ENCODE assay signal across 16 cellular contexts in the genomic region with DNA sequence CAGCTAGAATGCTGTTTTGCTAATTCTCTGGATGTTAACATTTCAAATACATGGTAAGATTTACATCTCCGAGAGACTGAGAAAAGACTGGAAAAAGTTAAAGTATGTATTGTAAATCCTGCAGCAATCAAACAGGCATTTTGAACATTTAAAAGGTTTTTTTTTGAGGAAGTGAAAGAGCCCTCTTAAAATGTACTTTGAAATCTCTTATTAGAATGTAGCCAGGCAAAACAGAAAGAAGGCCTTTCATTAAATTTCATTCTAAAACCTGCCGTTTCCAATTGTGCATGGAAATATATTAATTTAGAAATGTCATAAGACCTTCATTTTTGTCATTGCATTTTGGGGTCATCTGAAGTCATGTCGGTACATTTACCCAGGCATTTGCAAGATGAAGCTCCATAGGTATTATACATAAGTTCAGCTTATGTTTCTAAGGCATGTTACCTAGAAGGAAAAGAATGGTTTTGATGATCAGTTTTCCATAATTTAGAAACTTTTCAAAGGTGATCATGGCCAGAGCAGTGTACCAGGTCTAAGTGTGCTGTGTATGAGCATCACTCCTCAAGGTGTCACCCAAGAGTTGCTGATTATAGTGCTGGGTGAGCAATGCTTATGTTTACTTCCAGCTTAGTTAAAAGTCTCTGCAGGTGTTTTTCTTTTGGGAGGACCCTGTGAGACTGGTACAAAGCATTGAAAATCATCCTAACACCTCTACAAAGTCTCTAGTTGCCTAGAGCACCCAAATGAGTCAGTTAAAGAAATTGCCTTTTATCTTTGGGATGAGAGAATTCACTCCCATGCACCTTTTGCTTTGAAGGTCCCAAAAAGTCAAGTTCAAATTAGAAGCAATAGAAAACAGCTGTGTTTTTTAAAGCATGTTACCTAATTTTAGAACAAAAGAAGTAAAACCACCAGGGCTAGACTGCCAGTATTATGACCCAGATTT. TPM values are rescaled to one million over a fixed set of nuclear protein-coding genes. Genes with fewer than 3 reads are reported as not detected.
DNase-seq lines count a peak whose midpoint lies in the region; ATAC-seq and TF ChIP-seq lines count a peak whose summit lies in the region.
"Had no signal": no experiment of that assay in that cellular context is flagged by ENCODE, and none has a peak within 500 bp of the region (broad histone marks: within the 10 kb centered on the region; RNA-seq: fewer than 3 reads in every experiment).

No MANE protein-coding gene starts in this region.

- DNase-seq in stimulated activated naive CD8-positive, alpha-beta T cell treated with anti-CD3 and anti-CD28 coated beads, Interleukin-15, amount 100 ng/mL, for 72 hours = no peak
- no peak for DNase-seq in stimulated activated naive CD8-positive, alpha-beta T cell treated with anti-CD3 and anti-CD28 coated beads, Interleukin-15, Interleukin-2, amounts not matched to agents 100 U/mL and 50 U/mL, for 24 hours
- no peak for DNase-seq in HFFc6
- no peak for DNase-seq in NCI-H345 treated with DMSO at 0.1 percent for 48 hours (lab: John Stamatoyannopoulos, UW; ENCODE audit: unreplicated experiment)
- no peak for DNase-seq in suprapubic skin (ENCODE audit: low spot score in 2 of 2)
- DNase-seq: activated CD4-positive, alpha-beta T cell treated with anti-CD3 and anti-CD28 coated beads, Interleukin-2, amount 10 ng/mL, durations not matched to agents 24 days and 14 days; activated effector memory CD4-positive, alpha-beta T cell treated with Interleukin-2 at 50 U/mL for 16 hours; body of pancreas; erythroblast; mammary epithelial cell; NCI-H510A; nucleus accumbens had no signal

- TF ChIP-seq CTCF in HFFc6 (IDR thresholded peaks at IDR 0.05) (no peak), suprapubic skin (IDR thresholded peaks at IDR 0.05) (no peak)

- H3K9me3 ChIP-seq in suprapubic skin = no peaks in the 10 kb centered on the region
- H3K9me3 ChIP-seq: body of pancreas had no signal

- TF ChIP-seq POLR2A in suprapubic skin (IDR thresholded peaks at IDR 0.05) = no peak

- no peak overlapping the region for H3K4me3 Mint-ChIP-seq in stimulated activated naive CD8-positive, alpha-beta T cell treated with anti-CD3 and anti-CD28 coated beads, Interleukin-15, amount 100 ng/mL, for 72 hours
- no peak overlapping the region for H3K4me3 Mint-ChIP-seq in HFFc6
- H3K4me3 Mint-ChIP-seq: activated CD4-positive, alpha-beta T cell treated with anti-CD3 and anti-CD28 coated beads, Interleukin-2, amount 10 ng/mL, durations not matched to agents 24 days and 14 days had no signal

- H3K27me3 Mint-ChIP-seq in stimulated activated naive CD8-positive, alpha-beta T cell treated with anti-CD3 and anti-CD28 coated beads, Interleukin-15, amount 100 ng/mL, for 72 hours = no peaks in the 10 kb centered on the region
- no peaks in the 10 kb centered on the region for H3K27me3 Mint-ChIP-seq in HFFc6 (ENCODE audit: insufficient read depth)
- H3K27me3 Mint-ChIP-seq: activated CD4-positive, alpha-beta T cell treated with anti-CD3 and anti-CD28 coated beads, Interleukin-2, amount 10 ng/mL, durations not matched to agents 24 days and 14 days had no signal

- H3K36me3 Mint-ChIP-seq in HFFc6 (ENCODE audit: low read depth) = peaks cover 77% of the 10 kb centered on the region

- peaks cover 5% of the 10 kb centered on the region for H3K4me1 Mint-ChIP-seq in stimulated activated naive CD8-positive, alpha-beta T cell treated with anti-CD3 and anti-CD28 coated beads, Interleukin-15, amount 100 ng/mL, for 72 hours
- peaks cover 3% of the 10 kb centered on the region for H3K4me1 Mint-ChIP-seq in HFFc6 (ENCODE audit: low read depth)
- H3K4me1 Mint-ChIP-seq: activated CD4-positive, alpha-beta T cell treated with anti-CD3 and anti-CD28 coated beads, Interleukin-2, amount 10 ng/mL, durations not matched to agents 24 days and 14 days had no signal

- no peak overlapping the region for H3K27ac Mint-ChIP-seq in stimulated activated naive CD8-positive, alpha-beta T cell treated with anti-CD3 and anti-CD28 coated beads, Interleukin-15, amount 100 ng/mL, for 72 hours
- H3K27ac Mint-ChIP-seq in HFFc6 = no peak overlapping the region
- H3K27ac Mint-ChIP-seq: activated CD4-positive, alpha-beta T cell treated with anti-CD3 and anti-CD28 coated beads, Interleukin-2, amount 10 ng/mL, durations not matched to agents 24 days and 14 days had no signal

- WGBS in suprapubic skin = 90% methylated on average over 3 of the region's 3 CpGs

- no peaks in the 10 kb centered on the region for H3K27me3 ChIP-seq in suprapubic skin
- H3K27me3 ChIP-seq: body of pancreas had no signal

- peaks cover 4% of the 10 kb centered on the region for H3K36me3 ChIP-seq in suprapubic skin

- H3K9me3 Mint-ChIP-seq in stimulated activated naive CD8-positive, alpha-beta T cell treated with anti-CD3 and anti-CD28 coated beads, Interleukin-15, amount 100 ng/mL, for 72 hours = peaks cover 10 to 32% of the 10 kb centered on the region in 2 donors
- H3K9me3 Mint-ChIP-seq in HFFc6 = peaks cover 41% of the 10 kb centered on the region

- no peak overlapping the region for H3K27ac ChIP-seq in suprapubic skin
- H3K27ac ChIP-seq: body of pancreas had no signal

- TF ChIP-seq EP300 in suprapubic skin (IDR thresholded peaks at IDR 0.05) = no peak

- H3K4me3 ChIP-seq in suprapubic skin = no peak overlapping the region
- H3K4me3 ChIP-seq: body of pancreas had no signal

- H3K4me1 ChIP-seq in suprapubic skin = peaks cover under 1% of the 10 kb centered on the region

- ATAC-seq in stimulated activated naive CD8-positive, alpha-beta T cell treated with anti-CD3 and anti-CD28 coated beads, Interleukin-15, amount 100 ng/mL, for 72 hours = peak; percentile 48
- no peak for ATAC-seq in stimulated activated naive CD8-positive, alpha-beta T cell treated with anti-CD3 and anti-CD28 coated beads, Interleukin-15, Interleukin-2, amounts not matched to agents 100 U/mL and 50 U/mL, for 24 hours
- ATAC-seq in HG03354 (IDR thresholded peaks at IDR 0.05; ENCODE audit: poor library complexity, severe bottlenecking, unreplicated experiment) = peak; percentile 59
- ATAC-seq in SK-N-SH treated with all-trans-retinoic acid at 6 μM for 48 hours = peak; percentile 41; the same call in 1 of the 3 replicates
- ATAC-seq in HG03039 (IDR thresholded peaks at IDR 0.05; ENCODE audit: unreplicated experiment) = no peak
- ATAC-seq: body of pancreas, HCT116 had no signal

TF ChIP-seq in SK-N-SH treated with all-trans-retinoic acid at 6 μM for 48 hours, 23 proteins besides CTCF, POLR2A, EP300 and RAD21 (continues in another document):
- TF ChIP-seq, protein P1, sequence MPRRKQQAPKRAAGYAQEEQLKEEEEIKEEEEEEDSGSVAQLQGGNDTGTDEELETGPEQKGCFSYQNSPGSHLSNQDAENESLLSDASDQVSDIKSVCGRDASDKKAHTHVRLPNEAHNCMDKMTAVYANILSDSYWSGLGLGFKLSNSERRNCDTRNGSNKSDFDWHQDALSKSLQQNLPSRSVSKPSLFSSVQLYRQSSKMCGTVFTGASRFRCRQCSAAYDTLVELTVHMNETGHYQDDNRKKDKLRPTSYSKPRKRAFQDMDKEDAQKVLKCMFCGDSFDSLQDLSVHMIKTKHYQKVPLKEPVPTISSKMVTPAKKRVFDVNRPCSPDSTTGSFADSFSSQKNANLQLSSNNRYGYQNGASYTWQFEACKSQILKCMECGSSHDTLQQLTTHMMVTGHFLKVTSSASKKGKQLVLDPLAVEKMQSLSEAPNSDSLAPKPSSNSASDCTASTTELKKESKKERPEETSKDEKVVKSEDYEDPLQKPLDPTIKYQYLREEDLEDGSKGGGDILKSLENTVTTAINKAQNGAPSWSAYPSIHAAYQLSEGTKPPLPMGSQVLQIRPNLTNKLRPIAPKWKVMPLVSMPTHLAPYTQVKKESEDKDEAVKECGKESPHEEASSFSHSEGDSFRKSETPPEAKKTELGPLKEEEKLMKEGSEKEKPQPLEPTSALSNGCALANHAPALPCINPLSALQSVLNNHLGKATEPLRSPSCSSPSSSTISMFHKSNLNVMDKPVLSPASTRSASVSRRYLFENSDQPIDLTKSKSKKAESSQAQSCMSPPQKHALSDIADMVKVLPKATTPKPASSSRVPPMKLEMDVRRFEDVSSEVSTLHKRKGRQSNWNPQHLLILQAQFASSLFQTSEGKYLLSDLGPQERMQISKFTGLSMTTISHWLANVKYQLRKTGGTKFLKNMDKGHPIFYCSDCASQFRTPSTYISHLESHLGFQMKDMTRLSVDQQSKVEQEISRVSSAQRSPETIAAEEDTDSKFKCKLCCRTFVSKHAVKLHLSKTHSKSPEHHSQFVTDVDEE (CRISPR knock-in tag; IDR thresholded peaks at IDR 0.05) = no peak
- no peak for TF ChIP-seq GLIS3 (CRISPR knock-in tag; IDR thresholded peaks at IDR 0.05)
- TF ChIP-seq ZNF70 (CRISPR knock-in tag; IDR thresholded peaks at IDR 0.05) = no peak
- no peak for TF ChIP-seq BACH2 (CRISPR knock-in tag; IDR thresholded peaks at IDR 0.05; ENCODE audit: borderline replicate concordance)
- TF ChIP-seq RARB (CRISPR knock-in tag; IDR thresholded peaks at IDR 0.05) = no peak
- no peak for TF ChIP-seq PPARA (CRISPR knock-in tag; IDR thresholded peaks at IDR 0.05; ENCODE audit: borderline replicate concordance)
- no peak for TF ChIP-seq SNAI2 (CRISPR knock-in tag; IDR thresholded peaks at IDR 0.05)
- no peak for TF ChIP-seq ZFP30 (CRISPR knock-in tag; IDR thresholded peaks at IDR 0.05)
- TF ChIP-seq TOX (CRISPR knock-in tag; IDR thresholded peaks at IDR 0.05; ENCODE audit: borderline replicate concordance) = no peak
- TF ChIP-seq, protein P2, sequence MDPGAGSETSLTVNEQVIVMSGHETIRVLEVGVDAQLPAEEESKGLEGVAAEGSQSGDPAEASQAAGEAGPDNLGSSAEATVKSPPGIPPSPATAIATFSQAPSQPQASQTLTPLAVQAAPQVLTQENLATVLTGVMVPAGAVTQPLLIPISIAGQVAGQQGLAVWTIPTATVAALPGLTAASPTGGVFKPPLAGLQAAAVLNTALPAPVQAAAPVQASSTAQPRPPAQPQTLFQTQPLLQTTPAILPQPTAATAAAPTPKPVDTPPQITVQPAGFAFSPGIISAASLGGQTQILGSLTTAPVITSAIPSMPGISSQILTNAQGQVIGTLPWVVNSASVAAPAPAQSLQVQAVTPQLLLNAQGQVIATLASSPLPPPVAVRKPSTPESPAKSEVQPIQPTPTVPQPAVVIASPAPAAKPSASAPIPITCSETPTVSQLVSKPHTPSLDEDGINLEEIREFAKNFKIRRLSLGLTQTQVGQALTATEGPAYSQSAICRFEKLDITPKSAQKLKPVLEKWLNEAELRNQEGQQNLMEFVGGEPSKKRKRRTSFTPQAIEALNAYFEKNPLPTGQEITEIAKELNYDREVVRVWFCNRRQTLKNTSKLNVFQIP (CRISPR knock-in tag; IDR thresholded peaks at IDR 0.05; ENCODE audit: borderline replicate concordance, low read depth) = no peak
- TF ChIP-seq TCF4 (CRISPR knock-in tag; IDR thresholded peaks at IDR 0.05; ENCODE audit: borderline replicate concordance) = no peak
- TF ChIP-seq ZNF565 (CRISPR knock-in tag; conservative IDR thresholded peaks at IDR 0.05; ENCODE audit: low read depth) = no peak
- no peak for TF ChIP-seq ISL1 (CRISPR knock-in tag; IDR thresholded peaks at IDR 0.05)
- no peak for TF ChIP-seq ZNF8 (CRISPR knock-in tag; IDR thresholded peaks at IDR 0.05)

RNA-seq across cellular contexts. Expression of a gene that starts 7.1 kb away (rescaled TPM):
- total RNA-seq in HFFc6 (2021; fragmentation: NEBNext Ultra II Directional; extraction: Animal tissue kit (Norgen Biotek cat#: 25700)) = 1 to 10 TPM; 4.6 to 7.9 (median 5.9) TPM
- 10 to 100 TPM in 1 of 4 donors, 1 to 10 TPM in 3; 6.0 to 28.6 (median 8.0) TPM for total RNA-seq in suprapubic skin

Comparison
In these comparisons a context has a peak if more than half of its experiments do, and no peak if none do; other contexts are left out.
1. ATAC-seq: peak in stimulated activated naive CD8-positive, alpha-beta T cell treated with anti-CD3 and anti-CD28 coated beads, Interleukin-15, amount 100 ng/mL, for 72 hours (single experiment), HG03354 (single experiment) and SK-N-SH treated with all-trans-retinoic acid at 6 μM for 48 hours (single experiment); none in stimulated activated naive CD8-positive, alpha-beta T cell treated with anti-CD3 and anti-CD28 coated beads, Interleukin-15, Interleukin-2, amounts not matched to agents 100 U/mL and 50 U/mL, for 24 hours (single experiment) and HG03039 (single experiment).